In the genomic region with DNA sequence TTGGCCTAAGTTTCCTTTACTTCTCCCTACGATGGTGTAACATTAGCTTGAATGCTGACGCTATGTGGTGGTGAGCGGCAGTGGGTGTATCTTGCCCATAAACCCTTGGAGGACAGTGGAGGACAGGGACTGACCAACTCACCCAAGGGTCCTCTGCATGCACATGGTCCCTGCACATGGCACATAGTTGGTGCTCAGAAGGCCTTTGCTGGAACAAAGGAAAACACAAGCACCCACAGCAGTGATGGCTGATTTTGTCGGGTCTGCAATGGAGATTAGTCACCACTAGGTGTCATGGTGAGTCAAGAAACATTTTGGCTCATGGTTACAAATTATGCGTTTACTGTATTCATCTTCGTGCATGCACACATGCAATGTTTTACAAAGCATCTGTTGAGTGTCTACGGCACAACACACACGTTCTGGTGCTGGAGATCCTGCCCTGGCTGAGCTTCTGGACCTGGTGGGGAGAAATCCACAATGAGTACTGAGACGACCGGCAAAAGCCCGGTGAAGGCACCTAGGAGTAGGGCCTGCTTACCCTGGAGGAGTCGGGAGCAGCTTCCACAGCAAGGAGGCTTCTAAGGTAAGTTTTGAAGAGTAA, we compare ENCODE assay signal across 8 cellular contexts. TPM values are rescaled to one million over a fixed set of nuclear protein-coding genes. Genes with fewer than 3 reads are reported as not detected.
A peak's percentile ranks its signal among the peaks of the same experiment; 100 is the strongest.
DNase-seq lines count a peak whose midpoint lies in the region; ATAC-seq and TF ChIP-seq lines count a peak whose summit lies in the region.

No MANE protein-coding gene starts in this region.

- H3K9ac ChIP-seq in Karpas-422 (ENCODE audit: low read length): no peak overlapping the region
- peak overlapping the region; percentile 70 for H3K9ac ChIP-seq in endocrine pancreas (ENCODE audit: control insufficient read depth, insufficient read depth, low read length)
- no peak overlapping the region for H3K9ac ChIP-seq in mesenchymal stem cell (ENCODE audit: low read length)

- TF ChIP-seq CTCF in uterus (IDR thresholded peaks at IDR 0.05): peak; percentile 61 to 80 (median 75)

- no peak overlapping the region for H3K18ac ChIP-seq in mesenchymal stem cell (ENCODE audit: low read depth in 1 of 2, low read length in 2 of 2)

- no peaks in the 10 kb centered on the region for H4K20me1 ChIP-seq in Karpas-422 (ENCODE audit: insufficient read depth, low read depth, low read length)

- H2AFZ ChIP-seq in Karpas-422 (ENCODE audit: low read length) (no peak overlapping the region), mesenchymal stem cell (ENCODE audit: low read depth, low read length) (peak overlapping the region; percentile 3)

- peaks cover 36% of the 10 kb centered on the region for H3K4me1 ChIP-seq in Karpas-422 (ENCODE audit: low read length)
- H3K4me1 ChIP-seq in endocrine pancreas (ENCODE audit: control insufficient read depth, insufficient read depth, low read length): peaks cover 4% of the 10 kb centered on the region
- H3K4me1 ChIP-seq in mesenchymal stem cell (ENCODE audit: control insufficient read depth, insufficient read depth, low read depth, low read length): peaks cover 3% of the 10 kb centered on the region
- no peaks in the 10 kb centered on the region for H3K4me1 ChIP-seq in uterus

- no peaks in the 10 kb centered on the region for H3K36me3 ChIP-seq in Karpas-422 (ENCODE audit: insufficient read depth, low read length)
- no peaks in the 10 kb centered on the region for H3K36me3 ChIP-seq in endocrine pancreas (ENCODE audit: control insufficient read depth, insufficient read depth, low read length)
- H3K36me3 ChIP-seq in mesenchymal stem cell (ENCODE audit: control insufficient read depth in 1 of 2, insufficient read depth in 2 of 2, low read depth in 1 of 2, low read length in 2 of 2): no peaks in the 10 kb centered on the region
- H3K36me3 ChIP-seq in uterus: no peaks in the 10 kb centered on the region

- no peak overlapping the region for H3K14ac ChIP-seq in mesenchymal stem cell (ENCODE audit: low read length in 2 of 2)

- no peaks in the 10 kb centered on the region for H3K9me2 ChIP-seq in Karpas-422 (replicated peaks; ENCODE audit: insufficient read depth, low read length)

- no peak overlapping the region for H4K8ac ChIP-seq in mesenchymal stem cell (ENCODE audit: low read length)

- TF ChIP-seq POLR2A in uterus (IDR thresholded peaks at IDR 0.05) (no peak), GM18505 (IDR thresholded peaks at IDR 0.05; ENCODE audit: borderline replicate concordance, extremely low read depth, insufficient read depth, insufficient read length) (no peak)

- H3K4me3 ChIP-seq in Karpas-422 (ENCODE audit: low read length): no peak overlapping the region
- H3K4me3 ChIP-seq in endocrine pancreas (ENCODE audit: control insufficient read depth, insufficient read depth, low read length): peak overlapping the region; percentile 79
- no peak overlapping the region for H3K4me3 ChIP-seq in mesenchymal stem cell (ENCODE audit: insufficient read depth in 1 of 2, low read depth in 1 of 2, low read length in 2 of 2)
- H3K4me3 ChIP-seq in uterus: no peak overlapping the region

- peaks cover 6% of the 10 kb centered on the region for H3K27me3 Mint-ChIP-seq in T-helper 17 cell

- no peaks in the 10 kb centered on the region for H3K9me3 ChIP-seq in Karpas-422 (ENCODE audit: low read length)
- H3K9me3 ChIP-seq in T-helper 17 cell (ENCODE audit: control insufficient read depth, low read length, poor library complexity, severe bottlenecking): no peaks in the 10 kb centered on the region
- no peaks in the 10 kb centered on the region for H3K9me3 ChIP-seq in endocrine pancreas (ENCODE audit: control insufficient read depth, low read length)
- H3K9me3 ChIP-seq in mesenchymal stem cell (ENCODE audit: control insufficient read depth, low read length): no peaks in the 10 kb centered on the region
- no peaks in the 10 kb centered on the region for H3K9me3 ChIP-seq in uterus

- no peak overlapping the region for H2BK15ac ChIP-seq in mesenchymal stem cell (ENCODE audit: low read depth, poor library complexity, severe bottlenecking)

- no peak overlapping the region for H2AK5ac ChIP-seq in mesenchymal stem cell (ENCODE audit: low read length, severe bottlenecking)

- no peak overlapping the region for H4K91ac ChIP-seq in mesenchymal stem cell (ENCODE audit: low read length)

- no peak overlapping the region for H2BK12ac ChIP-seq in mesenchymal stem cell (ENCODE audit: low read length in 2 of 2)

- no peak overlapping the region for H2BK5ac ChIP-seq in mesenchymal stem cell (ENCODE audit: low read depth, low read length, poor library complexity, severe bottlenecking)

- no peak overlapping the region for H3K4me2 ChIP-seq in Karpas-422 (ENCODE audit: low read depth, low read length, poor library complexity, severe bottlenecking)
- H3K4me2 ChIP-seq in mesenchymal stem cell (ENCODE audit: low read length, poor library complexity, severe bottlenecking): no peak overlapping the region

- H2BK120ac ChIP-seq in mesenchymal stem cell (ENCODE audit: low read depth, low read length): no peak overlapping the region

- ATAC-seq in T-helper 17 cell (peak; percentile 64), GM18505 (IDR thresholded peaks at IDR 0.05; ENCODE audit: unreplicated experiment) (no peak)

- peak overlapping the region; percentile 14 for H3K27ac Mint-ChIP-seq in T-helper 17 cell

- peaks cover 9% of the 10 kb centered on the region for H3K4me1 Mint-ChIP-seq in T-helper 17 cell

- H3K4ac ChIP-seq in mesenchymal stem cell (ENCODE audit: low read depth in 1 of 2, low read length in 2 of 2): peak overlapping the region in 1 of 2 experiments; percentile 43

- H3K27me3 ChIP-seq in Karpas-422 (ENCODE audit: low read length): no peaks in the 10 kb centered on the region
- H3K27me3 ChIP-seq in endocrine pancreas (ENCODE audit: control insufficient read depth, insufficient read depth, low read length): no peaks in the 10 kb centered on the region
- H3K27me3 ChIP-seq in mesenchymal stem cell (ENCODE audit: control insufficient read depth in 1 of 2, insufficient read depth in 1 of 2, low read length in 2 of 2): peaks cover 0 to 8% of the 10 kb centered on the region in 2 experiments
- no peaks in the 10 kb centered on the region for H3K27me3 ChIP-seq in uterus

- H3K4me3 Mint-ChIP-seq in T-helper 17 cell: no peak overlapping the region

- no peak overlapping the region for H3K23ac ChIP-seq in mesenchymal stem cell (ENCODE audit: low read length in 2 of 2)

- WGBS in mesenchymal stem cell: 50% methylated on average over 8 of the region's 12 CpGs

- no peaks in the 10 kb centered on the region for H3K79me1 ChIP-seq in mesenchymal stem cell (replicated peaks; ENCODE audit: low read length, poor library complexity, severe bottlenecking)

- DNase-seq in NCI-H510A treated with DMSO at 0.1 percent for 48 hours (lab: John Stamatoyannopoulos, UW) (peak; percentile 58), NCI-H510A (lab: John Stamatoyannopoulos, UW) (no peak), Karpas-422 (peak; percentile 73), T-helper 17 cell (peak in 1 of 3 donors; percentile 33), mesenchymal stem cell (peak; percentile 47), uterus (no peak)

- H3K27ac ChIP-seq in Karpas-422 (ENCODE audit: low read length) (no peak overlapping the region), mesenchymal stem cell (ENCODE audit: low read length, poor library complexity, severe bottlenecking) (no peak overlapping the region), uterus (no peak overlapping the region)

- no peaks in the 10 kb centered on the region for H3K36me3 Mint-ChIP-seq in T-helper 17 cell (ENCODE audit: low read depth)

- intact Hi-C loops in uterus (cut with DNase I; ENCODE audit: low total_unique reads): no loop called here

- no peaks in the 10 kb centered on the region for H3K79me2 ChIP-seq in Karpas-422 (ENCODE audit: low read length)

RNA-seq across cellular contexts. Expression of gene PDCL3, which starts 44.0 kb away (rescaled TPM):
- total RNA-seq in Karpas-422 (2014; rRNA removed; shearing (Covaris generic); ENCODE audit: low replicate concordance): 9.8 and 16.2 TPM in 2 replicates
- total RNA-seq in T-helper 17 cell (10 to 100 TPM; 24.6 to 25.7 TPM), uterus (10 to 100 TPM in 2 of 4 donors, 1 to 10 TPM in 2; 3.8 to 24.1 (median 14.9) TPM)
- polyA plus RNA-seq in mesenchymal stem cell (2013, experiment 1 of 2): 18.8 TPM
- 19.6 TPM for polyA plus RNA-seq in mesenchymal stem cell (2013, experiment 2 of 2)

Comparison
In these comparisons a context has a peak if more than half of its experiments do, and no peak if none do; other contexts are left out.
1. DNase-seq: peak in NCI-H510A treated with DMSO at 0.1 percent for 48 hours (single experiment), Karpas-422 (single experiment) and mesenchymal stem cell (single experiment); none in NCI-H510A (single experiment) and uterus (0 of 2).